ENCODE assay signal across 19 cellular contexts in genomic region chr5:74303575-74303974, GRCh38.
"Had no signal": no experiment of that assay in that cellular context is flagged by ENCODE, and none has a peak within 500 bp of the region (broad histone marks: within the 10 kb centered on the region; RNA-seq: fewer than 3 reads in every experiment).

No MANE protein-coding gene starts in this region.

- H3K4me3 Mint-ChIP-seq: central memory CD8-positive, alpha-beta T cell; dendritic cell treated with granulocyte-macrophage colony-stimulating factor and Interleukin-4, amounts not matched to agents 40 ng/mL and 50 ng/mL, for 4 days; effector memory CD8-positive, alpha-beta T cell; naive thymus-derived CD8-positive, alpha-beta T cell; stimulated activated effector memory CD8-positive, alpha-beta T cell treated with anti-CD3 and anti-CD28 coated beads, Interleukin-12 subunit alpha, Interleukin-12 subunit beta, amount 100 ng/mL, for 72 hours; stimulated activated naive CD8-positive, alpha-beta T cell treated with anti-CD3 and anti-CD28 coated beads, Interleukin-15, Interleukin-2, amounts not matched to agents 100 ng/mL and 50 ng/mL, for 24 hours had no signal

- H3K4me1 ChIP-seq: esophagus muscularis mucosa, gastroesophageal sphincter, testis, tibial nerve had no signal

- H3K36me3 Mint-ChIP-seq: naive thymus-derived CD8-positive, alpha-beta T cell; stimulated activated effector memory CD8-positive, alpha-beta T cell treated with anti-CD3 and anti-CD28 coated beads, Interleukin-12 subunit alpha, Interleukin-12 subunit beta, amount 100 ng/mL, for 72 hours had no signal

- H3K9me3 Mint-ChIP-seq: central memory CD8-positive, alpha-beta T cell; effector memory CD8-positive, alpha-beta T cell; stimulated activated effector memory CD8-positive, alpha-beta T cell treated with anti-CD3 and anti-CD28 coated beads, Interleukin-12 subunit alpha, Interleukin-12 subunit beta, amount 100 ng/mL, for 72 hours; stimulated activated naive CD8-positive, alpha-beta T cell treated with anti-CD3 and anti-CD28 coated beads, Interleukin-15, Interleukin-2, amounts not matched to agents 100 ng/mL and 50 ng/mL, for 24 hours had no signal

- H3K4me1 Mint-ChIP-seq: central memory CD8-positive, alpha-beta T cell; naive thymus-derived CD8-positive, alpha-beta T cell; stimulated activated effector memory CD8-positive, alpha-beta T cell treated with anti-CD3 and anti-CD28 coated beads, Interleukin-12 subunit alpha, Interleukin-12 subunit beta, amount 100 ng/mL, for 72 hours had no signal

- H3K36me3 ChIP-seq: esophagus muscularis mucosa, gastroesophageal sphincter, neutrophil, tibial nerve had no signal

- H3K27me3 ChIP-seq: esophagus muscularis mucosa, gastroesophageal sphincter, testis, tibial nerve had no signal

- H3K27ac ChIP-seq: epithelial cell of prostate, esophagus muscularis mucosa, gastroesophageal sphincter, neutrophil, testis, tibial nerve had no signal

- H3K27ac Mint-ChIP-seq: dendritic cell treated with granulocyte-macrophage colony-stimulating factor and Interleukin-4, amounts not matched to agents 40 ng/mL and 50 ng/mL, for 4 days; effector memory CD8-positive, alpha-beta T cell; naive thymus-derived CD8-positive, alpha-beta T cell; stimulated activated effector memory CD8-positive, alpha-beta T cell treated with anti-CD3 and anti-CD28 coated beads, Interleukin-12 subunit alpha, Interleukin-12 subunit beta, amount 100 ng/mL, for 72 hours; stimulated activated naive CD8-positive, alpha-beta T cell treated with anti-CD3 and anti-CD28 coated beads, Interleukin-15, Interleukin-2, amounts not matched to agents 100 ng/mL and 50 ng/mL, for 24 hours had no signal

- DNase-seq: effector memory CD8-positive, alpha-beta T cell; glutamatergic neuron; islet precursor cell; mammary epithelial cell; mucosa of descending colon; naive thymus-derived CD8-positive, alpha-beta T cell; stimulated activated CD4-positive, alpha-beta T cell treated with anti-CD3 and anti-CD28 coated beads, Interleukin-4, amount 100 ng/mL, for 1 hour; stimulated activated CD8-positive, alpha-beta memory T cell treated with anti-CD3 and anti-CD28 coated beads, Interleukin-4, amount 100 ng/mL, for 48 hours; testis had no signal

- ATAC-seq: effector memory CD8-positive, alpha-beta T cell; gastroesophageal sphincter; left lobe of liver; mucosa of descending colon; naive thymus-derived CD8-positive, alpha-beta T cell; stimulated activated effector memory CD8-positive, alpha-beta T cell treated with anti-CD3 and anti-CD28 coated beads, Interleukin-12 subunit alpha, Interleukin-12 subunit beta, amount 100 ng/mL, for 72 hours had no signal

- H3K4me3 ChIP-seq: esophagus muscularis mucosa, gastroesophageal sphincter, mucosa of descending colon, testis, tibial nerve had no signal

- H3K9me3 ChIP-seq: esophagus muscularis mucosa, gastroesophageal sphincter, mucosa of descending colon, neutrophil, testis, tibial nerve had no signal
